Comparison of ENCODE assay signal across 1 cellular context in genomic region chr1:151342021-151342420, GRCh38.
TF ChIP-seq lines count a peak whose summit lies in the region.

No MANE protein-coding gene starts in this region.

TF ChIP-seq in PFSK-1, 5 proteins besides CTCF, POLR2A, EP300 and RAD21:
- TF ChIP-seq POLR2AphosphoS5 (IDR thresholded peaks at IDR 0.05; ENCODE audit: low read depth, low read length) = 0 out of 2 replicates have a peak, but pooled peaks have one; percentile 17
- no peak for TF ChIP-seq SIN3A (IDR thresholded peaks at IDR 0.05; ENCODE audit: borderline replicate concordance, insufficient read depth, low read length)
